ENCODE assay signal across 17 cellular contexts in the genomic region with DNA sequence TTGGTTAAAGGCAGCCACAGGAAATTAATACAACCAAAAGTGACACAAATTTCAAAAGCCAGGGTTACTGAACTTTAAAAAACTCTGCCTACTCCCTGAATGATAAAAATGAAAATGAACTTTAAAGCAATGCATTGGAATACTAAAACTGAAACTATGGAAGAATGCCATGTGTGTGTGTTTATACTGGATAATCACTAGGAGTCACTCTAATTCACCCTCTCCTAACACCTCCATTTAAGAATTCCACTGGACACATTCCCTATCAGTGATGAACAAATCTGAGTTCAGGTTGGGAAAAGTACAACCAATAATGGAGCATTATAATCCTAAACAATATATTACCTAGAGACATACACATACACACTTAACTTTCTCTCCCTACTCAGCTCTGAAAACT. TPM values are rescaled to one million over a fixed set of nuclear protein-coding genes. Genes with fewer than 3 reads are reported as not detected.
DNase-seq lines count a peak whose midpoint lies in the region; ATAC-seq and TF ChIP-seq lines count a peak whose summit lies in the region.
"Had no signal": no experiment of that assay in that cellular context is flagged by ENCODE, and none has a peak within 500 bp of the region (broad histone marks: within the 10 kb centered on the region; RNA-seq: fewer than 3 reads in every experiment).

No MANE protein-coding gene starts in this region.

- no peaks in the 10 kb centered on the region for H3K4me1 Mint-ChIP-seq in progenitor cell of endocrine pancreas (ENCODE audit: low read depth)

- no peaks in the 10 kb centered on the region for H3K27me3 ChIP-seq in foreskin keratinocyte
- H3K27me3 ChIP-seq: stomach had no signal

- DNase-seq in GM03348 (ENCODE audit: low spot score) (peak; percentile 48), astrocyte of the cerebellum (ENCODE audit: low read depth) (peak; percentile 11), foreskin keratinocyte (no peak), HPDE6-E6E7 (ENCODE audit: extremely low spot score) (no peak), NCI-H526 (lab: John Stamatoyannopoulos, UW) (no peak), progenitor cell of endocrine pancreas (ENCODE audit: low spot score, unreplicated experiment) (no peak)
- DNase-seq: activated naive CD8-positive, alpha-beta T cell treated with anti-CD3 and anti-CD28 coated beads, Interleukin-2, amount 10 ng/mL, durations not matched to agents 7 days and 5 days; DMS 273 treated with DMSO at 0.1 percent for 48 hours; KG1; mammary epithelial cell; NCI-H1436; NCI-H345; stomach had no signal

- no peak overlapping the region for H3K4me3 Mint-ChIP-seq in progenitor cell of endocrine pancreas (ENCODE audit: low read depth)
- H3K4me3 Mint-ChIP-seq: activated naive CD8-positive, alpha-beta T cell treated with anti-CD3 and anti-CD28 coated beads, Interleukin-2, amount 10 ng/mL, durations not matched to agents 7 days and 5 days had no signal

- in situ Hi-C loops in astrocyte of the cerebellum (cut with HindIII; ENCODE audit: low sequenced_read_pairs): no loop called here

- peaks cover 6% of the 10 kb centered on the region for H3K36me3 Mint-ChIP-seq in progenitor cell of endocrine pancreas (ENCODE audit: insufficient read depth)

- H3K4me1 ChIP-seq in foreskin keratinocyte: no peaks in the 10 kb centered on the region

- H3K27ac ChIP-seq in 22Rv1: no peak overlapping the region; the same call in 1 of the 2 replicates
- no peak overlapping the region for H3K27ac ChIP-seq in foreskin keratinocyte
- H3K27ac ChIP-seq: coronary artery, stomach had no signal

- ATAC-seq in foreskin keratinocyte (no peak), HG03521 (IDR thresholded peaks at IDR 0.05; ENCODE audit: unreplicated experiment) (no peak)

- H3K27me3 Mint-ChIP-seq in progenitor cell of endocrine pancreas: no peaks in the 10 kb centered on the region
- H3K27me3 Mint-ChIP-seq: activated naive CD8-positive, alpha-beta T cell treated with anti-CD3 and anti-CD28 coated beads, Interleukin-2, amount 10 ng/mL, durations not matched to agents 7 days and 5 days had no signal

- H3K4me3 ChIP-seq in astrocyte of the cerebellum (ENCODE audit: low read depth, low read length): no peak overlapping the region
- H3K4me3 ChIP-seq: coronary artery, skin epidermis, stomach had no signal

- TF ChIP-seq CTCF in 22Rv1 (IDR thresholded peaks at IDR 0.05) (peak; percentile 38), astrocyte of the cerebellum (IDR thresholded peaks at IDR 0.05; ENCODE audit: low read depth, low read length, missing control alignments) (peak; percentile 13), foreskin keratinocyte (conservative IDR thresholded peaks at IDR 0.05) (peak; percentile 55), progenitor cell of endocrine pancreas (IDR thresholded peaks at IDR 0.05; ENCODE audit: unreplicated experiment) (no peak)

- no peaks in the 10 kb centered on the region for H3K9me3 Mint-ChIP-seq in progenitor cell of endocrine pancreas (ENCODE audit: low read depth)
- H3K9me3 Mint-ChIP-seq: activated naive CD8-positive, alpha-beta T cell treated with anti-CD3 and anti-CD28 coated beads, Interleukin-2, amount 10 ng/mL, durations not matched to agents 7 days and 5 days had no signal

- no peak overlapping the region for H3K27ac Mint-ChIP-seq in progenitor cell of endocrine pancreas
- H3K27ac Mint-ChIP-seq: activated naive CD8-positive, alpha-beta T cell treated with anti-CD3 and anti-CD28 coated beads, Interleukin-2, amount 10 ng/mL, durations not matched to agents 7 days and 5 days had no signal

RNA-seq across cellular contexts. Expression of gene PLAAT3, which starts 27.5 kb away (rescaled TPM):
- total RNA-seq in foreskin keratinocyte: 0.14 and 0.58 TPM in 2 replicates
- 0.26 and 0.74 TPM in 2 replicates for polyA plus RNA-seq in foreskin keratinocyte
- total RNA-seq in progenitor cell of endocrine pancreas: 41.9 and 46.3 TPM in 2 replicates

RNA-seq across cellular contexts. Expression of gene ATL3, which starts 29.4 kb away (rescaled TPM):
- total RNA-seq in foreskin keratinocyte: 43.0 and 50.4 TPM in 2 replicates
- 20.4 and 20.8 TPM in 2 replicates for polyA plus RNA-seq in foreskin keratinocyte
- total RNA-seq in progenitor cell of endocrine pancreas: 9.4 and 11.7 TPM in 2 replicates

RNA-seq across cellular contexts. Expression of gene RTN3, which starts 39.6 kb away (rescaled TPM):
- total RNA-seq in foreskin keratinocyte: 56.5 and 57.1 TPM in 2 replicates
- polyA plus RNA-seq in foreskin keratinocyte: 39.0 and 43.5 TPM in 2 replicates
- 151 and 159 TPM in 2 replicates for total RNA-seq in progenitor cell of endocrine pancreas

Comparison
In these comparisons a context has a peak if more than half of its experiments do, and no peak if none do; other contexts are left out.
1. DNase-seq: peak in GM03348 (single experiment) and astrocyte of the cerebellum (single experiment); none in foreskin keratinocyte (0 of 2), HPDE6-E6E7 (single experiment), NCI-H526 (0 of 2) and progenitor cell of endocrine pancreas (single experiment).
2. RNA of gene PLAAT3, which starts 27.5 kb away (total RNA-seq): 41.9 to 46.3 TPM in progenitor cell of endocrine pancreas; 0.14 to 0.58 TPM in foreskin keratinocyte; every median in the first group is over 10 times any median in the second.